16 cellular contexts compared by ENCODE assay signal in the genomic region with DNA sequence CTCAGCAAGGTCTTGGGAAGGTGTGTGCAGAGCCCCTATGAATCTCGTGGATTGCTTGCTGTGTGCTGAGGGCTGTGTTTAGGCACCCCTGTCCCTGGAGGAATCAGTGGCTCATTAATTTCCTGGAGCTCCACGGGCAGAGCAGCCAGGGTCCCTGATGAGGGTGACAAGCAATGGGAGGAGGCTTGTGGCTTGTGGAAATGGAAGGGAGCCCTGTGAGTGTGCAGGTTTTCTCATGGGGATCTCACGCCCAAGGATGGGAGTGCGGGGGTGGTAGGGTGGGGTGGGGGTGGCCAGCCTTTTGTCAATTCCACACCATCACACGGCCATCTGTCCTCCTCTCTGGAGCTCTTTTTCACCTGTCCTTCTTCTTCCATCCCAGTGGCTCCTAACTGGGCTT. TPM values are rescaled to one million over a fixed set of nuclear protein-coding genes. Genes with fewer than 3 reads are reported as not detected.
A peak's percentile ranks its signal among the peaks of the same experiment; 100 is the strongest.
DNase-seq lines count a peak whose midpoint lies in the region; ATAC-seq and TF ChIP-seq lines count a peak whose summit lies in the region.
"Had no signal": no experiment of that assay in that cellular context is flagged by ENCODE, and none has a peak within 500 bp of the region (broad histone marks: within the 10 kb centered on the region; RNA-seq: fewer than 3 reads in every experiment).

No MANE protein-coding gene starts in this region.

- DNase-seq in NCI-H2171 treated with DMSO at 0.1 percent for 48 hours (lab: John Stamatoyannopoulos, UW) (peak; percentile 26), NCI-H2171 (lab: John Stamatoyannopoulos, UW) (no peak), NCI-H69 (lab: John Stamatoyannopoulos, UW) (peak; percentile 59), coronary artery (ENCODE audit: low spot score) (peak; percentile 49), posterior vena cava (ENCODE audit: low spot score) (peak; percentile 45), ecto neural progenitor cell (ENCODE audit: low spot score) (no peak), DMS53 (lab: John Stamatoyannopoulos, UW) (no peak)
- DNase-seq: Caco-2, KG1, NCI-H1048, NCI-H1436 treated with DMSO at 0.1 percent for 48 hours, NCI-H2029 treated with DMSO at 0.1 percent for 48 hours, NCI-H524 had no signal

- intact Hi-C loops in posterior vena cava (cut with DNase I) = no loop called here

- H3K4me3 ChIP-seq in coronary artery = no peak overlapping the region

- no peak overlapping the region for H3K27ac ChIP-seq in coronary artery
- H3K27ac ChIP-seq: 22Rv1, C4-2B had no signal

- no peak for TF ChIP-seq CTCF in coronary artery (IDR thresholded peaks at IDR 0.05)

- ATAC-seq in GM19467 (IDR thresholded peaks at IDR 0.05; ENCODE audit: unreplicated experiment) = no peak

RNA-seq across cellular contexts. Expression of gene PHF2, which starts 25.3 kb away (rescaled TPM):
- 10 to 100 TPM; 26.1 to 27.9 TPM for total RNA-seq in posterior vena cava

Comparison
In these comparisons a context has a peak if more than half of its experiments do, and no peak if none do; other contexts are left out.
1. DNase-seq: peak in NCI-H2171 treated with DMSO at 0.1 percent for 48 hours (single experiment), NCI-H69 (single experiment), coronary artery (single experiment) and posterior vena cava (single experiment); none in NCI-H2171 (single experiment), ecto neural progenitor cell (single experiment) and DMS53 (single experiment).